ENCODE assay signal across 8 cellular contexts in the genomic region with DNA sequence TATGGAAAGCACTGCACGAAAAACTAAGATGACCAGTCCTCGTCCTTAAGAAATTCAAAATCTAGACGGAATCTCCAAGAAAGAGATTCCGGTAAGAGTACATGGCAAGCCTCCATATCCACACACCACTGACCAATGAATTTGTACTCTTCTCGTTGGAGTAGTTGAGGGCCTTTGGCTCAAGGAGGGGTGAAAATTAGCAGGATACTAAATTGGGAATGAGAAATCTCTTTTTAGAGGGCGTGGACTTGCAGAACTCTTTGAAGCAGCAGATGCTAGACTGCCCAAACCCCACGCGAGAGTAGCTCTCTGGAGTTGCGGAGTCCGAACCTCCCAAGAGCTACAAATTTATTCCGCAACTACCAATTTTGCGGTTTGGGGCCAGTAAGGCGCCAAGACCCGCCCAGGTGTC. TPM values are rescaled to one million over a fixed set of nuclear protein-coding genes. Genes with fewer than 3 reads are reported as not detected.
DNase-seq lines count a peak whose midpoint lies in the region; FAIRE-seq lines count a peak whose summit lies in the region.

No MANE protein-coding gene starts in this region.

- peak overlapping the region; percentile 96 for H3K27ac Mint-ChIP-seq in activated naive CD8-positive, alpha-beta T cell

- no peaks in the 10 kb centered on the region for H3K27me3 Mint-ChIP-seq in activated naive CD8-positive, alpha-beta T cell

- peaks cover 34% of the 10 kb centered on the region for H3K4me1 Mint-ChIP-seq in activated naive CD8-positive, alpha-beta T cell (ENCODE audit: low read depth)

- no peaks in the 10 kb centered on the region for H3K9me3 Mint-ChIP-seq in activated naive CD8-positive, alpha-beta T cell (ENCODE audit: low read depth)

- no peaks in the 10 kb centered on the region for H3K36me3 Mint-ChIP-seq in activated naive CD8-positive, alpha-beta T cell

- no peak for FAIRE-seq in frontal cortex (lab: Jason Lieb, UNC)
- FAIRE-seq in HTR-8/SVneo (lab: Jason Lieb, UNC), result no peak

- H3K4me3 Mint-ChIP-seq in activated naive CD8-positive, alpha-beta T cell, result peak overlapping the region; percentile 96

- peak; percentile 32 for DNase-seq in NCI-H748 treated with DMSO at 0.1 percent for 48 hours (lab: John Stamatoyannopoulos, UW)
- no peak for DNase-seq in NCI-H748 (lab: John Stamatoyannopoulos, UW; ENCODE audit: unreplicated experiment)
- peak; percentile 61 for DNase-seq in iris pigment epithelial cell (ENCODE audit: low read depth)
- DNase-seq in stromal cell of bone marrow (ENCODE audit: low read depth), result peak; percentile 2
- DNase-seq in frontal cortex (ENCODE audit: low spot score in 2 of 2), result no peak
- DNase-seq in HTR-8/SVneo (ENCODE audit: insufficient read length, low spot score), result no peak
- no peak for DNase-seq in NCI-H2171 (lab: John Stamatoyannopoulos, UW)

RNA-seq across cellular contexts. Expression of gene PPP2R5A, which starts 0.9 kb away (rescaled TPM):
- total RNA-seq in frontal cortex, result 22.8 TPM

Comparison
In these comparisons a context has a peak if more than half of its experiments do, and no peak if none do; other contexts are left out.
1. DNase-seq: peak in NCI-H748 treated with DMSO at 0.1 percent for 48 hours (single experiment), iris pigment epithelial cell (single experiment) and stromal cell of bone marrow (single experiment); none in NCI-H748 (single experiment), frontal cortex (0 of 2), HTR-8/SVneo (single experiment) and NCI-H2171 (single experiment).